ENCODE assay signal across 8 cellular contexts in the genomic region with DNA sequence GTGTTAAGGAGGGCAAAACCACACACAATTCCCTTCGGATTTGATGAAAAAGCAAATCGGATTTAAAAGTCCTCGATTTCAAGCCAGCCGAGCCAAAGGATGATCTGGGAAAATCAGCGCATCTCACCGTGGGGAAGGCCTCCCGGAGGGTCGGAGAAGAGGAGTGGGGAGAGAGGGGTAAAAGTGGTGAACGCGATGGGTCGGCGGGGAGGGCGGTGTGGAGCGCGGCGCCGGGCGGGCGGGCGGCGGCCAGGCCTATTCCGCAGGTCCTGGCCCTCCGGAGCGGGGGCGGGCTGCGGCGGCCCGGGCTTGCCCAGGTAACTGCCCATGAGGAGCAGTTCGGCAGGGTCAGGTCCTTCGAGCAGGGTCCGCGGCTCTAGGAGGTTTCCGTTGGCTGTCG. TPM values are rescaled to one million over a fixed set of nuclear protein-coding genes. Genes with fewer than 3 reads are reported as not detected.
DNase-seq lines count a peak whose midpoint lies in the region; ATAC-seq and TF ChIP-seq lines count a peak whose summit lies in the region.
"Not testable (repeated sequence)": the region's sequence is repeated elsewhere in the genome, so short reads cannot be mapped to it uniquely, and the experiment has no call there.

No MANE protein-coding gene starts in this region.

- H3K27ac ChIP-seq in OCI-LY7 (ENCODE audit: low read depth, low read length, poor library complexity, severe bottlenecking) = peak overlapping the region; percentile 11
- peak overlapping the region; percentile 57 for H3K27ac ChIP-seq in endodermal cell (ENCODE audit: low read depth, low read length)
- H3K27ac ChIP-seq in sigmoid colon = peak overlapping the region; percentile 81 to 90 (median 88)

- H3K4me1 ChIP-seq in BE2C; OCI-LY7 (ENCODE audit: insufficient read depth, low read length, poor library complexity, severe bottlenecking); endodermal cell (ENCODE audit: control insufficient read depth, insufficient read depth, low read length): not testable (repeated sequence)
- peaks cover 0 to 10% (median 0%) of the 10 kb centered on the region in 4 donors for H3K4me1 ChIP-seq in sigmoid colon

- H3K4me3 ChIP-seq in BE2C (ENCODE audit: low read depth, low read length) (peak overlapping the region; percentile 61), OCI-LY7 (ENCODE audit: low read depth, low read length, poor library complexity, severe bottlenecking) (peak overlapping the region; percentile 72), endodermal cell (ENCODE audit: low read length) (peak overlapping the region; percentile 78), sigmoid colon (peak overlapping the region; percentile 37 to 61 (median 52))

- CTCF ChIA-PET in OCI-LY7 (lab: Charles Lee; ENCODE audit: unreplicated experiment) = not testable (repeated sequence)

- TF ChIP-seq EP300 in sigmoid colon (IDR thresholded peaks at IDR 0.05) = not testable (repeated sequence)

- H3K36me3 Mint-ChIP-seq in activated T-cell treated with anti-CD3 and anti-CD28 coated beads, Interleukin-2, amount 50 U/mL, for 72 hours (ENCODE audit: insufficient read depth in 2 of 2) = peaks cover 0 to 12% of the 10 kb centered on the region in 2 donors
- H3K36me3 Mint-ChIP-seq in endodermal cell (ENCODE audit: low read depth) = not testable (repeated sequence)

- peak; percentile 30 for DNase-seq in BE2C
- peak; percentile 3 for DNase-seq in OCI-LY7 (ENCODE audit: low spot score)
- DNase-seq in activated T-cell treated with anti-CD3 and anti-CD28 coated beads, Interleukin-2, amount 50 U/mL, for 72 hours = peak; percentile 21 to 41
- peak; percentile 54 for DNase-seq in endodermal cell
- not testable (repeated sequence) for DNase-seq in left lobe of liver (ENCODE audit: low spot score)
- DNase-seq in sigmoid colon = peak; percentile 62

- H3K9me3 ChIP-seq in BE2C; OCI-LY7 (ENCODE audit: low read length); endodermal cell (ENCODE audit: control insufficient read depth, low read length); sigmoid colon: not testable (repeated sequence)

- H3K4me3 Mint-ChIP-seq in activated T-cell treated with anti-CD3 and anti-CD28 coated beads, Interleukin-2, amount 50 U/mL, for 72 hours = peak overlapping the region; percentile 90 to 91
- H3K4me3 Mint-ChIP-seq in endodermal cell = peak overlapping the region; percentile 78

- intact Hi-C loops in OCI-LY7 (cut with micrococcal nuclease; ENCODE audit: unreplicated experiment); sigmoid colon (cut with DNase I): not testable (repeated sequence)

- peak; percentile 28 for ATAC-seq in GM21381 (IDR thresholded peaks at IDR 0.05; ENCODE audit: unreplicated experiment)
- ATAC-seq in HG03135 (IDR thresholded peaks at IDR 0.05; ENCODE audit: unreplicated experiment) = peak; percentile 38
- peak; percentile 66 to 69 for ATAC-seq in activated T-cell treated with anti-CD3 and anti-CD28 coated beads, Interleukin-2, amount 50 U/mL, for 72 hours (replicated peaks in 1 of 2)
- peak; percentile 74 for ATAC-seq in left lobe of liver

- H3K27ac Mint-ChIP-seq in activated T-cell treated with anti-CD3 and anti-CD28 coated beads, Interleukin-2, amount 50 U/mL, for 72 hours = peak overlapping the region; percentile 87
- H3K27ac Mint-ChIP-seq in endodermal cell = peak overlapping the region; percentile 96

- peak overlapping the region; percentile 51 for H3K9ac ChIP-seq in endodermal cell (ENCODE audit: extremely low read depth, low read length, poor library complexity, severe bottlenecking)

- H3K36me3 ChIP-seq in BE2C; OCI-LY7 (ENCODE audit: insufficient read depth, low read length); endodermal cell (ENCODE audit: control insufficient read depth, insufficient read depth, low read length); sigmoid colon: not testable (repeated sequence)

- TF ChIP-seq CTCF in BE2C (IDR thresholded peaks at IDR 0.05; ENCODE audit: low read depth, low read length); OCI-LY7 (conservative IDR thresholded peaks at IDR 0.05; ENCODE audit: low read length); endodermal cell (conservative IDR thresholded peaks at IDR 0.05); sigmoid colon (IDR thresholded peaks at IDR 0.05): not testable (repeated sequence)

- peak overlapping the region; percentile 80 for H3K4me2 ChIP-seq in OCI-LY7 (ENCODE audit: low read length)

- BruUV-seq in OCI-LY7 (replicated peaks; lab: Mats Ljungman, UMichigan) = not testable (repeated sequence)

- not testable (repeated sequence) for H3K9me2 ChIP-seq in OCI-LY7 (ENCODE audit: insufficient read depth, low read length)

- TF ChIP-seq POLR2A in sigmoid colon (IDR thresholded peaks at IDR 0.05) = not testable (repeated sequence)

- WGBS in endodermal cell (ENCODE audit: insufficient coverage in 1 of 2, insufficient read length in 1 of 2), 2 experiments = 1% methylated on average over 23 of the region's 34 CpGs; no CpG with 5 or more reads in 1 of the 2 experiments
- 0 to 1% methylated on average over 24 to 28 of the region's 34 CpGs for WGBS in sigmoid colon, 2 donors

- not testable (repeated sequence) for H3K9me3 Mint-ChIP-seq in activated T-cell treated with anti-CD3 and anti-CD28 coated beads, Interleukin-2, amount 50 U/mL, for 72 hours; endodermal cell

- not testable (repeated sequence) for H4K20me1 ChIP-seq in OCI-LY7 (ENCODE audit: insufficient read depth, low read length)

- not testable (repeated sequence) for H3K27me3 Mint-ChIP-seq in activated T-cell treated with anti-CD3 and anti-CD28 coated beads, Interleukin-2, amount 50 U/mL, for 72 hours (ENCODE audit: low read depth); endodermal cell (ENCODE audit: insufficient read depth)

- H2AFZ ChIP-seq in OCI-LY7 (ENCODE audit: low read length) = not testable (repeated sequence)

- POLR2A ChIA-PET in OCI-LY7 (lab: Charles Lee) = not testable (repeated sequence)

- not testable (repeated sequence) for H3K79me2 ChIP-seq in OCI-LY7 (ENCODE audit: insufficient read depth, low read depth, low read length)

- not testable (repeated sequence) for H3K4me1 Mint-ChIP-seq in activated T-cell treated with anti-CD3 and anti-CD28 coated beads, Interleukin-2, amount 50 U/mL, for 72 hours (ENCODE audit: low read depth); endodermal cell

- not testable (repeated sequence) for H3K27me3 ChIP-seq in BE2C; endodermal cell (ENCODE audit: control insufficient read depth, insufficient read depth, low read length, poor library complexity, severe bottlenecking); sigmoid colon

RNA-seq across cellular contexts. Expression of gene POMZP3, which starts 0.5 kb away (rescaled TPM):
- polyA plus RNA-seq in BE2C (2012; ENCODE audit: insufficient read depth, insufficient read length, low read depth) = 33.9 TPM
- 5.0 and 5.4 TPM in 2 replicates for total RNA-seq in OCI-LY7 (2014; rRNA removed; shearing (Covaris generic))
- total RNA-seq in OCI-LY7 (2022) = 8.5 and 12.2 TPM in 2 replicates
- total RNA-seq in activated T-cell treated with anti-CD3 and anti-CD28 coated beads, Interleukin-2, amount 50 U/mL, for 72 hours = 10 to 100 TPM; 11.0 to 14.5 TPM
- total RNA-seq in endodermal cell = 10 to 100 TPM in 1 of 2 donors, 1 to 10 TPM in 1; 8.2 to 13.3 TPM
- 12.5 TPM for polyA plus RNA-seq in endodermal cell (2013, experiment 1 of 2)
- 12.5 TPM for polyA plus RNA-seq in endodermal cell (2013, experiment 2 of 2)
- total RNA-seq in left lobe of liver = 4.4 TPM
- 1 to 10 TPM; 6.4 to 8.4 (median 7.3) TPM for total RNA-seq in sigmoid colon
- polyA plus RNA-seq in sigmoid colon = 10 to 100 TPM in 2 of 3 donors, 1 to 10 TPM in 1; 3.0 to 12.2 (median 10.2) TPM

Comparison
In these comparisons a context has a peak if more than half of its experiments do, and no peak if none do; other contexts are left out.
1. H3K27ac ChIP-seq: peak in every context shown above with its lines; median percentile 88 in sigmoid colon; 57 in endodermal cell; 11 in OCI-LY7.